Comparison of ENCODE assay signal across 13 cellular contexts in genomic region chr10:126950401-126951105, GRCh38. TPM values are rescaled to one million over a fixed set of nuclear protein-coding genes. Genes with fewer than 3 reads are reported as not detected.
"Had no signal": no experiment of that assay in that cellular context is flagged by ENCODE, and none has a peak within 500 bp of the region (broad histone marks: within the 10 kb centered on the region; RNA-seq: fewer than 3 reads in every experiment).

No MANE protein-coding gene starts in this region.

- H3K27ac ChIP-seq: gastrocnemius medialis, heart right ventricle, ovary, spleen had no signal

- H3K4me1 ChIP-seq: gastrocnemius medialis, spleen had no signal

- H3K36me3 ChIP-seq: gastrocnemius medialis, ovary, spleen, tibial nerve had no signal

- H3K27me3 ChIP-seq: gastrocnemius medialis, heart right ventricle, ovary, spleen, tibial nerve had no signal

- H3K4me3 ChIP-seq: gastrocnemius medialis, heart right ventricle, ovary, spleen, tibial nerve had no signal

- ATAC-seq: activated CD4-positive, alpha-beta T cell treated with anti-CD3 and anti-CD28 coated beads for 36 hours; gastrocnemius medialis; naive thymus-derived CD4-positive, alpha-beta T cell; stimulated activated memory B cell treated with anti-CD40 and anti-IgM and Interleukin-4, amounts not matched to agents 10 μg/mL and 1 μg/mL and 100 μg/mL, for 72 hours had no signal

- DNase-seq: activated CD4-positive, alpha-beta memory T cell treated with anti-CD3 and anti-CD28 coated beads for 36 hours; activated CD4-positive, alpha-beta T cell treated with anti-CD3 and anti-CD28 coated beads for 36 hours; activated gamma-delta T cell treated with Interleukin-2 at 50 U/mL for 16 hours; activated T-cell treated with anti-CD3 and anti-CD28 coated beads for 4 hours; gastrocnemius medialis; heart right ventricle; mesenchymal stem cell; naive thymus-derived CD4-positive, alpha-beta T cell; ovary; spleen; stimulated activated CD4-positive, alpha-beta T cell treated with anti-CD3 and anti-CD28 coated beads, Interleukin-4, amount 100 ng/mL, for 4 hours had no signal

- H3K9me3 ChIP-seq: gastrocnemius medialis, ovary, tibial nerve had no signal

RNA-seq across cellular contexts. Expression of gene DOCK1, which starts 45.3 kb away (rescaled TPM):
- polyA plus RNA-seq: naive thymus-derived CD4-positive, alpha-beta T cell had no signal
